8 cellular contexts compared by ENCODE assay signal in genomic region chr7:14717711-14718304, GRCh38.
DNase-seq lines count a peak whose midpoint lies in the region; ATAC-seq, FAIRE-seq and TF ChIP-seq lines count a peak whose summit lies in the region.

No MANE protein-coding gene starts in this region.

- no peaks in the 10 kb centered on the region for H3K36me3 Mint-ChIP-seq in activated naive CD4-positive, alpha-beta T cell treated with anti-CD3 and anti-CD28 coated beads, Interleukin-2, amount 50 U/mL, for 72 hours

- no peak overlapping the region for H3K27ac Mint-ChIP-seq in activated naive CD4-positive, alpha-beta T cell treated with anti-CD3 and anti-CD28 coated beads, Interleukin-2, amount 50 U/mL, for 72 hours

- peak; percentile 99 for FAIRE-seq in A204.1 (lab: Jason Lieb, UNC)

- peak; percentile 1 for TF ChIP-seq CTCF in GM20000 (IDR thresholded peaks at IDR 0.05; ENCODE audit: extremely low read depth, missing control alignments)
- TF ChIP-seq CTCF in retinal pigment epithelial cell (conservative IDR thresholded peaks at IDR 0.05; ENCODE audit: low read depth, low read length), result peak; percentile 43

- no peak overlapping the region for H3K4me3 ChIP-seq in retinal pigment epithelial cell (ENCODE audit: low read length)

- DNase-seq in GM20000 (ENCODE audit: low spot score) (no peak), NCI-H748 treated with DMSO at 0.1 percent for 48 hours (lab: John Stamatoyannopoulos, UW) (peak; percentile 52), dermis microvascular lymphatic vessel endothelial cell (ENCODE audit: low read depth in 2 of 2) (peak; percentile 3 to 31), retinal pigment epithelial cell (ENCODE audit: low read depth) (no peak)
- no peak for DNase-seq in activated naive CD4-positive, alpha-beta T cell treated with anti-CD3 and anti-CD28 coated beads, Interleukin-2, amount 50 U/mL, for 72 hours (ENCODE audit: low spot score in 2 of 2)

- no peaks in the 10 kb centered on the region for H3K9me3 Mint-ChIP-seq in activated naive CD4-positive, alpha-beta T cell treated with anti-CD3 and anti-CD28 coated beads, Interleukin-2, amount 50 U/mL, for 72 hours

- no peak for ATAC-seq in GM21447 (IDR thresholded peaks at IDR 0.05; ENCODE audit: unreplicated experiment)
- ATAC-seq in HG03520 (IDR thresholded peaks at IDR 0.05; ENCODE audit: unreplicated experiment), result no peak
- ATAC-seq in activated naive CD4-positive, alpha-beta T cell treated with anti-CD3 and anti-CD28 coated beads, Interleukin-2, amount 50 U/mL, for 72 hours, result no peak

Comparison
In these comparisons a context has a peak if more than half of its experiments do, and no peak if none do; other contexts are left out.
1. DNase-seq: peak in NCI-H748 treated with DMSO at 0.1 percent for 48 hours (single experiment) and dermis microvascular lymphatic vessel endothelial cell (2 of 2); none in GM20000 (single experiment), retinal pigment epithelial cell (single experiment) and activated naive CD4-positive, alpha-beta T cell treated with anti-CD3 and anti-CD28 coated beads, Interleukin-2, amount 50 U/mL, for 72 hours (0 of 2).